ENCODE assay signal across 10 cellular contexts in genomic region chr15:34239151-34239761, GRCh38. TPM values are rescaled to one million over a fixed set of nuclear protein-coding genes. Genes with fewer than 3 reads are reported as not detected.
DNase-seq lines count a peak whose midpoint lies in the region; ATAC-seq and TF ChIP-seq lines count a peak whose summit lies in the region.
"Had no signal": no experiment of that assay in that cellular context is flagged by ENCODE, and none has a peak within 500 bp of the region (broad histone marks: within the 10 kb centered on the region; RNA-seq: fewer than 3 reads in every experiment).

No MANE protein-coding gene starts in this region.

- H3K27ac ChIP-seq in RWPE2 (ENCODE audit: poor library complexity, severe bottlenecking) (peak overlapping the region; percentile 98), ovary (no peak overlapping the region), gastroesophageal sphincter (no peak overlapping the region)

- no peaks in the 10 kb centered on the region for H3K9me3 ChIP-seq in RWPE2 (ENCODE audit: severe bottlenecking)
- no peaks in the 10 kb centered on the region for H3K9me3 ChIP-seq in ovary
- no peaks in the 10 kb centered on the region for H3K9me3 ChIP-seq in gastroesophageal sphincter

- no peaks in the 10 kb centered on the region for H3K27me3 ChIP-seq in RWPE2 (ENCODE audit: insufficient read depth, poor library complexity, severe bottlenecking)
- no peaks in the 10 kb centered on the region for H3K27me3 ChIP-seq in ovary
- no peaks in the 10 kb centered on the region for H3K27me3 ChIP-seq in gastroesophageal sphincter

- DNase-seq in GM13977 (ENCODE audit: low spot score) (peak; percentile 28), RWPE2 (ENCODE audit: low spot score) (peak; percentile 89), dermis blood vessel endothelial cell (peak; percentile 86), smooth muscle cell of the brain vasculature (ENCODE audit: low read depth, low spot score) (peak; percentile 12), NCI-H345 treated with DMSO at 0.1 percent for 48 hours (lab: John Stamatoyannopoulos, UW; ENCODE audit: unreplicated experiment) (no peak), ovary (no peak)
- DNase-seq: naive B cell, NCI-H2171 treated with DMSO at 0.1 percent for 48 hours had no signal

- intact Hi-C loops in ovary (cut with DNase I), result loop anchor here in 1 of 4 donors (10.0 kb wide), 1 partner anchor 126 kb away; the partner anchor contains the start of gene LPCAT4

- H3K36me3 ChIP-seq in RWPE2 (ENCODE audit: low read depth), result peaks cover 63% of the 10 kb centered on the region
- H3K36me3 ChIP-seq in ovary, result no peaks in the 10 kb centered on the region
- H3K36me3 ChIP-seq in gastroesophageal sphincter, result peaks cover 0 to 92% of the 10 kb centered on the region in 2 donors

- H3K4me3 ChIP-seq in RWPE2 (ENCODE audit: severe bottlenecking) (no peak overlapping the region), ovary (no peak overlapping the region), gastroesophageal sphincter (no peak overlapping the region)

- TF ChIP-seq POLR2A in ovary (IDR thresholded peaks at IDR 0.05), result no peak
- TF ChIP-seq POLR2A in gastroesophageal sphincter (IDR thresholded peaks at IDR 0.05), result no peak

- ATAC-seq in RWPE2 (ENCODE audit: low read depth) (peak; percentile 99), gastroesophageal sphincter (no peak), GM18502 (IDR thresholded peaks at IDR 0.05; ENCODE audit: poor library complexity, unreplicated experiment) (no peak)

- TF ChIP-seq CTCF in GM13977 (IDR thresholded peaks at IDR 0.05; ENCODE audit: extremely low read depth, insufficient read depth, missing control alignments) (no peak), RWPE2 (IDR thresholded peaks at IDR 0.05; ENCODE audit: poor library complexity, severe bottlenecking) (no peak), ovary (IDR thresholded peaks at IDR 0.05) (no peak), gastroesophageal sphincter (IDR thresholded peaks at IDR 0.05) (no peak)

- TF ChIP-seq EP300 in ovary (IDR thresholded peaks at IDR 0.05) (no peak), gastroesophageal sphincter (IDR thresholded peaks at IDR 0.05) (no peak)

- in situ Hi-C loops in GM13977 (cut with MboI; ENCODE audit: low pct_unique_long_range_greater_than_20kb, low sequenced_read_pairs, unreplicated experiment), result loop anchor here (25.0 kb wide), 1 partner anchor 348 kb away; the partner anchor contains the start of gene GOLGA8B

- 77 to 84% (median 81%) methylated on average over 4 of the region's 4 CpGs for WGBS in ovary, 3 donors
- WGBS in gastroesophageal sphincter (ENCODE audit: low coverage in 1 of 2), 2 donors, result 62 to 80% methylated on average over 3 to 4 of the region's 4 CpGs

- H3K4me1 ChIP-seq in RWPE2 (ENCODE audit: insufficient read depth, poor library complexity, severe bottlenecking) (peaks cover 20% of the 10 kb centered on the region), ovary (ENCODE audit: insufficient read depth) (no peaks in the 10 kb centered on the region), gastroesophageal sphincter (no peaks in the 10 kb centered on the region)

RNA-seq across cellular contexts. Expression of gene EMC4, which starts 14.4 kb away (rescaled TPM):
- 110 and 164 TPM in 2 replicates for total RNA-seq in dermis blood vessel endothelial cell
- 100 to 1,000 TPM in 1 of 7 donors, 10 to 100 TPM in 6; 84.4 to 107 (median 89.9) TPM for total RNA-seq in ovary
- polyA plus RNA-seq in ovary, result 100 to 1,000 TPM; 148 to 178 TPM
- 100 to 1,000 TPM; 138 to 173 (median 161) TPM for total RNA-seq in gastroesophageal sphincter

RNA-seq across cellular contexts. Expression of gene KATNBL1, which starts 29.4 kb away (rescaled TPM):
- total RNA-seq in dermis blood vessel endothelial cell (43.5 and 54.8 TPM in 2 replicates), ovary (10 to 100 TPM; 23.7 to 52.2 (median 37.4) TPM), gastroesophageal sphincter (10 to 100 TPM; 28.6 to 60.7 (median 40.0) TPM)
- 10 to 100 TPM; 12.9 to 27.1 TPM for polyA plus RNA-seq in ovary

Comparison
In these comparisons a context has a peak if more than half of its experiments do, and no peak if none do; other contexts are left out.
1. DNase-seq: peak in GM13977 (single experiment), RWPE2 (single experiment), dermis blood vessel endothelial cell (single experiment) and smooth muscle cell of the brain vasculature (single experiment); none in NCI-H345 treated with DMSO at 0.1 percent for 48 hours (single experiment) and ovary (0 of 5).